8 cellular contexts compared by ENCODE assay signal in genomic region chr3:177591371-177591770, GRCh38.
DNase-seq lines count a peak whose midpoint lies in the region; ATAC-seq, FAIRE-seq and TF ChIP-seq lines count a peak whose summit lies in the region.

No MANE protein-coding gene starts in this region.

- peak; percentile 75 for FAIRE-seq in GM12892 (lab: Jason Lieb, UNC)

- H3K27ac ChIP-seq in epithelial cell of prostate = peak overlapping the region; percentile 99
- H3K27ac ChIP-seq in skin epidermis = peak overlapping the region; percentile 2 to 88 (median 73)

- TF ChIP-seq POLR2A in GM12892 (IDR thresholded peaks at IDR 0.05; ENCODE audit: low read depth, low read length) = no peak

- DNase-seq in GM12892 (ENCODE audit: insufficient read length) (no peak), MV-4-11 (lab: John Stamatoyannopoulos, UW) (peak; percentile 92), epithelial cell of prostate (ENCODE audit: low read depth, low spot score) (peak; percentile 95), HuH-7.5 (ENCODE audit: low spot score) (no peak), DMS53 treated with DMSO at 0.1 percent for 48 hours (lab: John Stamatoyannopoulos, UW; ENCODE audit: unreplicated experiment) (no peak), activated gamma-delta T cell (lab: John Stamatoyannopoulos, UW) (no peak)

- no peak overlapping the region for H3K4me3 ChIP-seq in skin epidermis

- peak; percentile 83 for ATAC-seq in GM21723 (IDR thresholded peaks at IDR 0.05; ENCODE audit: unreplicated experiment)

Comparison
In these comparisons a context has a peak if more than half of its experiments do, and no peak if none do; other contexts are left out.
1. DNase-seq: peak in MV-4-11 (single experiment) and epithelial cell of prostate (single experiment); none in GM12892 (single experiment), HuH-7.5 (single experiment), DMS53 treated with DMSO at 0.1 percent for 48 hours (single experiment) and activated gamma-delta T cell (single experiment).